ENCODE assay signal across 14 cellular contexts in genomic region chr17:64183815-64184397, GRCh38. TPM values are rescaled to one million over a fixed set of nuclear protein-coding genes. Genes with fewer than 3 reads are reported as not detected.
DNase-seq lines count a peak whose midpoint lies in the region.
"Had no signal": no experiment of that assay in that cellular context is flagged by ENCODE, and none has a peak within 500 bp of the region (broad histone marks: within the 10 kb centered on the region; RNA-seq: fewer than 3 reads in every experiment).

No MANE protein-coding gene starts in this region.

- H3K27ac Mint-ChIP-seq in T-helper 2 cell treated with Interferon-gamma antibody and Interleukin-4, amounts not matched to agents 5 μg/mL and 100 μg/mL, for 36 hours = peak overlapping the region; percentile 63
- H3K27ac Mint-ChIP-seq: naive B cell had no signal

- H3K4me3 Mint-ChIP-seq in T-helper 2 cell treated with Interferon-gamma antibody and Interleukin-4, amounts not matched to agents 5 μg/mL and 100 μg/mL, for 36 hours = peak overlapping the region; percentile 42
- H3K4me3 Mint-ChIP-seq: naive B cell had no signal

- no peaks in the 10 kb centered on the region for H3K27me3 Mint-ChIP-seq in T-helper 2 cell treated with Interferon-gamma antibody and Interleukin-4, amounts not matched to agents 5 μg/mL and 100 μg/mL, for 36 hours (ENCODE audit: low read depth)
- H3K27me3 Mint-ChIP-seq: naive B cell had no signal

- H3K4me1 Mint-ChIP-seq in T-helper 2 cell treated with Interferon-gamma antibody and Interleukin-4, amounts not matched to agents 5 μg/mL and 100 μg/mL, for 36 hours (ENCODE audit: low read depth) = peaks cover 17% of the 10 kb centered on the region
- H3K4me1 Mint-ChIP-seq: naive B cell had no signal

- DNase-seq in A172 (ENCODE audit: low spot score) (peak; percentile 75), Daoy (ENCODE audit: low read depth) (peak; percentile 41), fibroblast of gingiva (ENCODE audit: low read depth) (peak; percentile 28), UCSD-AML1 (lab: John Stamatoyannopoulos, UW; ENCODE audit: unreplicated experiment) (no peak), Ammon's horn (ENCODE audit: low spot score) (no peak), middle frontal gyrus (ENCODE audit: extremely low spot score, low spot score) (no peak), inferior parietal cortex (ENCODE audit: extremely low spot score) (no peak)
- DNase-seq in T-helper 2 cell treated with Interferon-gamma antibody and Interleukin-4, amounts not matched to agents 5 μg/mL and 100 μg/mL, for 36 hours (ENCODE audit: low spot score) = peak; percentile 60
- DNase-seq: activated gamma-delta T cell treated with Interleukin-2 at 50 U/mL for 16 hours; Calu3; effector CD4-positive, alpha-beta T cell; KBM-7; naive B cell; NCI-H510A treated with DMSO at 0.1 percent for 48 hours had no signal

- peaks cover 3% of the 10 kb centered on the region for H3K9me3 Mint-ChIP-seq in T-helper 2 cell treated with Interferon-gamma antibody and Interleukin-4, amounts not matched to agents 5 μg/mL and 100 μg/mL, for 36 hours

- peaks cover 26% of the 10 kb centered on the region for H3K36me3 Mint-ChIP-seq in T-helper 2 cell treated with Interferon-gamma antibody and Interleukin-4, amounts not matched to agents 5 μg/mL and 100 μg/mL, for 36 hours (ENCODE audit: low read depth)

RNA-seq across cellular contexts. Expression of gene ERN1, which starts 54.0 kb away (rescaled TPM):
- total RNA-seq in A172 (2014; rRNA removed; shearing (Covaris generic)) = 2.1 and 2.4 TPM in 2 replicates
- total RNA-seq in Daoy (2014; rRNA removed; shearing (Covaris generic)) = 5.2 and 13.5 TPM in 2 replicates

Comparison
In these comparisons a context has a peak if more than half of its experiments do, and no peak if none do; other contexts are left out.
1. DNase-seq: peak in A172 (single experiment), Daoy (single experiment), T-helper 2 cell treated with Interferon-gamma antibody and Interleukin-4, amounts not matched to agents 5 μg/mL and 100 μg/mL, for 36 hours (single experiment) and fibroblast of gingiva (single experiment); none in UCSD-AML1 (single experiment), Ammon's horn (single experiment), middle frontal gyrus (single experiment) and inferior parietal cortex (single experiment).